ENCODE assay signal across 1 cellular context in genomic region chr13:113097651-113098050, GRCh38.
TF ChIP-seq lines count a peak whose summit lies in the region.

No MANE protein-coding gene starts in this region.

TF ChIP-seq in IMR-90, 13 proteins besides CTCF, POLR2A, EP300 and RAD21:
- no peak for TF ChIP-seq USF2 (IDR thresholded peaks at IDR 0.05; ENCODE audit: low read depth, low read length)
- no peak for TF ChIP-seq FOS (IDR thresholded peaks at IDR 0.05; ENCODE audit: low read depth, low read length)
- TF ChIP-seq BHLHE40 (IDR thresholded peaks at IDR 0.05; ENCODE audit: low read depth, low read length) = no peak
- no peak for TF ChIP-seq RCOR1 (IDR thresholded peaks at IDR 0.05; ENCODE audit: insufficient replicate concordance, low read length)
- no peak for TF ChIP-seq MAZ (IDR thresholded peaks at IDR 0.05; ENCODE audit: borderline replicate concordance, low read depth, low read length)
- TF ChIP-seq MAFK (IDR thresholded peaks at IDR 0.05; ENCODE audit: low read depth, low read length) = no peak
- TF ChIP-seq SMC3 (IDR thresholded peaks at IDR 0.05; ENCODE audit: low read depth, low read length) = no peak
- no peak for TF ChIP-seq MXI1 (IDR thresholded peaks at IDR 0.05; ENCODE audit: borderline replicate concordance, low read depth, low read length)
- no peak for TF ChIP-seq CEBPB (IDR thresholded peaks at IDR 0.05; ENCODE audit: low read depth, low read length)
- no peak for TF ChIP-seq CHD1 (IDR thresholded peaks at IDR 0.05; ENCODE audit: low read depth, low read length)
- no peak for TF ChIP-seq ELK1 (IDR thresholded peaks at IDR 0.05; ENCODE audit: borderline replicate concordance, low read depth, low read length)
- TF ChIP-seq NFE2L2 (IDR thresholded peaks at IDR 0.05; ENCODE audit: low read depth, low read length) = no peak
- no peak for TF ChIP-seq RFX5 (IDR thresholded peaks at IDR 0.05; ENCODE audit: low read depth, low read length)
